ENCODE assay signal across 9 cellular contexts in genomic region chr6:33586108-33586640, GRCh38. TPM values are rescaled to one million over a fixed set of nuclear protein-coding genes. Genes with fewer than 3 reads are reported as not detected.
DNase-seq lines count a peak whose midpoint lies in the region; ATAC-seq lines count a peak whose summit lies in the region.
"Had no signal": no experiment of that assay in that cellular context is flagged by ENCODE, and none has a peak within 500 bp of the region (broad histone marks: within the 10 kb centered on the region; RNA-seq: fewer than 3 reads in every experiment).

No MANE protein-coding gene starts in this region.

- intact Hi-C loops in Right ventricle myocardium inferior (cut with DNase I) (loop anchor here (5.0 kb wide), 2 partner anchors 36 to 566 kb away; partner anchors contain the start of gene ITPR3), left cardiac atrium (cut with DNase I) (loop anchor here (5.0 to 10.0 kb wide), 4 partner anchors 49 to 569 kb away; no protein-coding TSS in a partner anchor)

- H3K27ac ChIP-seq in SJCRH30 (no peak overlapping the region), iPS-20b (ENCODE audit: low read length) (no peak overlapping the region), thymus (ENCODE audit: low read depth) (peak overlapping the region; percentile 5)
- H3K27ac ChIP-seq: HL-60 had no signal

- no peaks in the 10 kb centered on the region for H3K27me3 ChIP-seq in SJCRH30
- H3K27me3 ChIP-seq in iPS-20b (ENCODE audit: insufficient read depth, low read length): no peaks in the 10 kb centered on the region
- no peaks in the 10 kb centered on the region for H3K27me3 ChIP-seq in thymus (ENCODE audit: control insufficient read depth, insufficient read depth)

- DNase-seq in Right ventricle myocardium inferior (ENCODE audit: missing footprints) (peak; percentile 54), left cardiac atrium (no peak), SJCRH30 (no peak), cerebellar cortex (ENCODE audit: low spot score) (no peak), GOT3 (lab: John Stamatoyannopoulos, UW) (no peak)

- 89% methylated on average over 9 of the region's 9 CpGs for WGBS in thymus

- H3K4me1 ChIP-seq in SJCRH30 (peaks cover 25% of the 10 kb centered on the region), iPS-20b (ENCODE audit: insufficient read depth, low read length) (no peaks in the 10 kb centered on the region; the same call in 1 of the 2 replicates), thymus (ENCODE audit: control insufficient read depth, insufficient read depth, low read length) (peaks cover 8% of the 10 kb centered on the region)

- H3K36me3 ChIP-seq in SJCRH30: no peaks in the 10 kb centered on the region
- no peaks in the 10 kb centered on the region for H3K36me3 ChIP-seq in iPS-20b (ENCODE audit: insufficient read depth, low read depth, low read length)
- no peaks in the 10 kb centered on the region for H3K36me3 ChIP-seq in thymus (ENCODE audit: control insufficient read depth, insufficient read depth)

- no peaks in the 10 kb centered on the region for H3K9me3 ChIP-seq in SJCRH30 (replicated peaks)
- H3K9me3 ChIP-seq in iPS-20b (ENCODE audit: insufficient read depth, low read depth, low read length): no peaks in the 10 kb centered on the region
- H3K9me3 ChIP-seq in thymus (ENCODE audit: control insufficient read depth): peaks cover 1% of the 10 kb centered on the region

- H3K9ac ChIP-seq in iPS-20b (ENCODE audit: low read depth, low read length): no peak overlapping the region

- H3K4me3 ChIP-seq in SJCRH30 (0 out of 2 replicates have a peak overlapping the region, but pooled peaks have one; percentile 9), iPS-20b (ENCODE audit: low read length) (0 out of 2 replicates have a peak overlapping the region, but pooled peaks have one; percentile 40), thymus (ENCODE audit: low read length) (peak overlapping the region; percentile 21)

- ATAC-seq in Right ventricle myocardium inferior: no peak
- ATAC-seq in left cardiac atrium: no peak
- no peak for ATAC-seq in GM18517 (IDR thresholded peaks at IDR 0.05; ENCODE audit: unreplicated experiment)

RNA-seq across cellular contexts. Expression of gene BAK1, which starts 6.1 kb away (rescaled TPM):
- total RNA-seq in Right ventricle myocardium inferior (25.4 TPM), left cardiac atrium (10 to 100 TPM; 17.6 to 21.6 TPM)
- 22.5 and 24.0 TPM in 2 replicates for total RNA-seq in SJCRH30 (2014; rRNA removed; shearing (Covaris generic))
- polyA plus RNA-seq in thymus: 25.6 TPM

RNA-seq across cellular contexts. Expression of gene ITPR3, which starts 34.9 kb away (rescaled TPM):
- total RNA-seq in Right ventricle myocardium inferior (8.0 TPM), left cardiac atrium (10 to 100 TPM in 1 of 2 donors, 1 to 10 TPM in 1; 9.6 to 16.6 TPM)
- total RNA-seq in SJCRH30 (2014; rRNA removed; shearing (Covaris generic)): 2.6 and 2.9 TPM in 2 replicates
- polyA plus RNA-seq in thymus: 19.5 TPM
